Comparison of ENCODE assay signal across 8 cellular contexts in the genomic region with DNA sequence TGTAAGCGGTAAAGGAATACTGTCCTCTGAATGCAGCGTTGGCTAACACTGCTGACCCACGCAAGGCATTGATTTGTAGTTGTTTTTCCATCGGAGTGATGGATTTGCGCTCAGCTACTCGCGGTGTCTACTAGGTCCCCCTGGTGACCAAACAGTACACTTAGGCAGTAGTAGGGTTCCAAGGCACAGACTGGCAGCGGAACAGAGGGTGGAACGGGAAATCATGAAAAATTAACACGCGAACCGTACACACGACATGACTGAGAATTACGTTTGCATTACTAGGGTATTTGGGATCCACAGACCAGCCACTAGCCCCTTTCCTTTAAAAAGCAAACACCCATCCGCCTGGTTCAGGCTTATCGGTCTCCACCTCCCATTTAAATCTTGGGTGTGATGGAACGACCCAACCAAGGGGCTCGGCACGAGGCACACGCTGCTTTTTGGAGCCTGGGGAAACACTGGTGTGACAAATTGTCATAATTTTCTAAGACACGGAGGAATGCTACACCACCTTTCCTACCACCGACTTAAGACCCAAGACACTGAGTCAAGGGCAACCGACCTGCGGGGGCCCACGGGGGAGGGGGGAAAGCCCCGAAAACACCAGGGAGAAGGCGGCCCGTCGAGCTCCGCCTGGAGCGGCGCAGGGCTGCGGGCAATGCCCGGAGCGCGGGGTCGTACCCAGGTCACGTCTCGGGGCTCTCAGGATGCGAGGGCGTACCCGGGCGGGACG. TPM values are rescaled to one million over a fixed set of nuclear protein-coding genes. Genes with fewer than 3 reads are reported as not detected.
DNase-seq lines count a peak whose midpoint lies in the region; ATAC-seq, FAIRE-seq and TF ChIP-seq lines count a peak whose summit lies in the region.

No MANE protein-coding gene starts in this region.

- no peaks in the 10 kb centered on the region for H4K20me1 ChIP-seq in neural progenitor cell (ENCODE audit: low read depth)

- H3K9ac ChIP-seq in neural progenitor cell = no peak overlapping the region

- H3K79me2 ChIP-seq in neural progenitor cell (ENCODE audit: low read depth) = no peaks in the 10 kb centered on the region

- peak overlapping the region; percentile 95 to 97 (median 97) for H3K27ac Mint-ChIP-seq in IgD-negative memory B cell
- peak overlapping the region; percentile 5 for H3K27ac Mint-ChIP-seq in neural progenitor cell

- TF ChIP-seq CTCF in foreskin keratinocyte (conservative IDR thresholded peaks at IDR 0.05) (peak; percentile 88), neural progenitor cell (IDR thresholded peaks at IDR 0.05) (peak; percentile 57)

- peak overlapping the region; percentile 79 for H3K4me3 ChIP-seq in neural progenitor cell

- DNase-seq in DMS79 (lab: John Stamatoyannopoulos, UW) (peak; percentile 42), RCC 7860 (ENCODE audit: low spot score) (peak; percentile 56), foreskin keratinocyte (peak; percentile 54 to 80), neural progenitor cell (ENCODE audit: low spot score) (peak; percentile 68), superior temporal gyrus (ENCODE audit: extremely low spot score) (peak; percentile 95)
- peak; percentile 51 for DNase-seq in activated gamma-delta T cell treated with anti-CD3 and anti-CD28 coated beads, Interleukin-2, amount 50 U/mL, for 16 hours (ENCODE audit: low read depth)

- peaks cover 27% of the 10 kb centered on the region for H3F3A ChIP-seq in neural progenitor cell (ENCODE audit: low read depth)

- H3K4me2 ChIP-seq in neural progenitor cell = peak overlapping the region; percentile 90

- H3K4me3 Mint-ChIP-seq in IgD-negative memory B cell (peak overlapping the region in 3 of 4 donors; percentile 90 to 95 (median 94)), neural progenitor cell (peak overlapping the region; percentile 91)

- H2AFZ ChIP-seq in neural progenitor cell (replicated peaks) = peak overlapping the region; percentile 89

- peaks cover 36 to 38% (median 36%) of the 10 kb centered on the region in 3 donors for H3K4me1 Mint-ChIP-seq in IgD-negative memory B cell
- H3K4me1 Mint-ChIP-seq in neural progenitor cell = peaks cover 7% of the 10 kb centered on the region

- H3K4me1 ChIP-seq in foreskin keratinocyte (no peaks in the 10 kb centered on the region), neural progenitor cell (peaks cover 8% of the 10 kb centered on the region)

- H3K9me3 Mint-ChIP-seq in IgD-negative memory B cell (no peaks in the 10 kb centered on the region), neural progenitor cell (no peaks in the 10 kb centered on the region)

- H3K27me3 Mint-ChIP-seq in IgD-negative memory B cell (no peaks in the 10 kb centered on the region), neural progenitor cell (ENCODE audit: insufficient read depth, low read depth) (peaks cover 2% of the 10 kb centered on the region)

- peak; percentile 70 for FAIRE-seq in RCC 7860 (lab: Jason Lieb, UNC)

- peaks cover 2% of the 10 kb centered on the region for H3K36me3 Mint-ChIP-seq in IgD-negative memory B cell
- H3K36me3 Mint-ChIP-seq in neural progenitor cell = no peaks in the 10 kb centered on the region

- H3K27ac ChIP-seq in foreskin keratinocyte (peak overlapping the region; percentile 20), neural progenitor cell (no peak overlapping the region)

- H3K9me3 ChIP-seq in neural progenitor cell (ENCODE audit: low read depth) = no peaks in the 10 kb centered on the region

- H3K27me3 ChIP-seq in foreskin keratinocyte (no peaks in the 10 kb centered on the region), neural progenitor cell (peaks cover 28% of the 10 kb centered on the region)

- H3K36me3 ChIP-seq in neural progenitor cell = no peaks in the 10 kb centered on the region

- ATAC-seq in GM21576 (IDR thresholded peaks at IDR 0.05; ENCODE audit: unreplicated experiment) (peak; percentile 35), foreskin keratinocyte (peak; percentile 51)

RNA-seq across cellular contexts. Expression of a gene that starts 0.7 kb away (rescaled TPM):
- polyA plus RNA-seq in IgD-negative memory B cell (29.2 TPM), foreskin keratinocyte (6.1 and 8.3 TPM in 2 replicates)
- total RNA-seq in foreskin keratinocyte (9.9 and 12.3 TPM in 2 replicates), neural progenitor cell (ENCODE audit: low replicate concordance) (3.6 and 3.8 TPM in 2 replicates)

Comparison
In these comparisons a context has a peak if more than half of its experiments do, and no peak if none do; other contexts are left out.
1. DNase-seq: peak in every context shown above with its lines; median percentile 95 in superior temporal gyrus; 68 in neural progenitor cell; 67 in foreskin keratinocyte; 56 in RCC 7860; 51 in activated gamma-delta T cell treated with anti-CD3 and anti-CD28 coated beads, Interleukin-2, amount 50 U/mL, for 16 hours; 42 in DMS79.